In the genomic region with DNA sequence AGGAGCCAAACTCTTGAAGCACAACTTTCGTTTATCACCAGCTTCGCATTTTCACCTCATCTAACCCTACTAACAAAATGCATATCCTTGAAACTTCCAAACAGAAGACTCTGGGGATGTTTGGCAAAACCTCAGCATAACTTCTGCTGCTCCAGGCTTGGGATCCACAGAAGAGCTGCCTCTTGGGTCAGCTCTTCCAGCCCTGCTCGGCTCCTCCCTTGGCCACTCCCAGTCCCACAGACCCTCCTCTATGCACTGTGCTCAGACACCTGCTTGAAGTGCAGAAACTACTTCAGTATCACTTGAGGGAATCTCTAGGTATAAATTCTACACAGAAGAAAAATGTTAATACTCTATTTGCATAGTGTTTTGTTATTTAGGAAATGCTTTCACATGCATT, we compare ENCODE assay signal across 16 cellular contexts.
DNase-seq lines count a peak whose midpoint lies in the region; ATAC-seq and TF ChIP-seq lines count a peak whose summit lies in the region.
"Had no signal": no experiment of that assay in that cellular context is flagged by ENCODE, and none has a peak within 500 bp of the region (broad histone marks: within the 10 kb centered on the region; RNA-seq: fewer than 3 reads in every experiment).

No MANE protein-coding gene starts in this region.

- no peaks in the 10 kb centered on the region for H3K36me3 ChIP-seq in BLaER1 treated with 17β-estradiol and CSF1 and Interleukin-3, amounts not matched to agents 10 nM and 100 nM
- H3K36me3 ChIP-seq in GM23248 (ENCODE audit: low read depth) (no peaks in the 10 kb centered on the region), left lung (no peaks in the 10 kb centered on the region), transverse colon (no peaks in the 10 kb centered on the region)
- H3K36me3 ChIP-seq: BLaER1, right atrium auricular region had no signal

- TF ChIP-seq EP300 in transverse colon (IDR thresholded peaks at IDR 0.05; ENCODE audit: low read depth), result no peak

- peaks cover 0 to 51% (median 28%) of the 10 kb centered on the region in 10 experiments; a peak in 14 of 20 replicates for H3K4me1 ChIP-seq in BLaER1 treated with 17β-estradiol and CSF1 and Interleukin-3, amounts not matched to agents 10 nM and 100 nM
- H3K4me1 ChIP-seq in GM23248 (ENCODE audit: insufficient read depth) (peaks cover 16% of the 10 kb centered on the region), left lung (peaks cover 7 to 25% of the 10 kb centered on the region in 2 donors), transverse colon (peaks cover 0 to 24% (median 5%) of the 10 kb centered on the region in 4 donors)

- peaks cover 38% of the 10 kb centered on the region for H3K36me3 Mint-ChIP-seq in activated naive CD8-positive, alpha-beta T cell
- H3K36me3 Mint-ChIP-seq: brain had no signal

- H3K9me2 ChIP-seq in GM23248 (ENCODE audit: insufficient read depth), result no peaks in the 10 kb centered on the region

- H2AFZ ChIP-seq in GM23248, result no peak overlapping the region

- H3F3A ChIP-seq in GM23248 (ENCODE audit: insufficient read depth), result peaks cover 25% of the 10 kb centered on the region

- peak overlapping the region; percentile 86 for H3K4me3 Mint-ChIP-seq in activated naive CD8-positive, alpha-beta T cell
- H3K4me3 Mint-ChIP-seq: brain had no signal

- ATAC-seq in left lung, result peak; percentile 75
- ATAC-seq in GM21619 (IDR thresholded peaks at IDR 0.05; ENCODE audit: unreplicated experiment), result no peak
- ATAC-seq in HG03442 (IDR thresholded peaks at IDR 0.05; ENCODE audit: unreplicated experiment), result no peak
- ATAC-seq: left colon had no signal

- no peak overlapping the region for H3K4me3 ChIP-seq in BLaER1 treated with 17β-estradiol and CSF1 and Interleukin-3, amounts not matched to agents 10 nM and 100 nM
- no peak overlapping the region for H3K4me3 ChIP-seq in GM23248
- no peak overlapping the region for H3K4me3 ChIP-seq in left lung
- H3K4me3 ChIP-seq in transverse colon, result no peak overlapping the region
- H3K4me3 ChIP-seq: BLaER1, right atrium auricular region had no signal

- H3K27me3 ChIP-seq in BLaER1 treated with 17β-estradiol and CSF1 and Interleukin-3, amounts not matched to agents 10 nM and 100 nM, result no peaks in the 10 kb centered on the region
- H3K27me3 ChIP-seq in GM23248 (replicated peaks; ENCODE audit: insufficient read depth) (no peaks in the 10 kb centered on the region), left lung (no peaks in the 10 kb centered on the region), transverse colon (no peaks in the 10 kb centered on the region)
- H3K27me3 ChIP-seq: BLaER1, right atrium auricular region had no signal

- H3K9me3 Mint-ChIP-seq in activated naive CD8-positive, alpha-beta T cell (ENCODE audit: low read depth), result peaks cover 5% of the 10 kb centered on the region
- H3K9me3 Mint-ChIP-seq: activated T-helper 2 cell treated with anti-CD3 and anti-CD28 coated beads, Interferon-gamma antibody, Interleukin-2, Interleukin-4, amounts not matched to agents 10 μg/mL and 5 μg/mL and 100 μg/mL, durations not matched to agents 14 hours and 24 hours and 36 hours; brain; naive B cell had no signal

- 0 out of 22 replicates have a peak overlapping the region, but pooled peaks of 1 of the 11 experiments have one; percentile 20 for H3K27ac ChIP-seq in BLaER1 treated with 17β-estradiol and CSF1 and Interleukin-3, amounts not matched to agents 10 nM and 100 nM
- no peak overlapping the region for H3K27ac ChIP-seq in GM23248
- H3K27ac ChIP-seq in left lung, result peak overlapping the region in 1 of 2 donors; percentile 45
- peak overlapping the region in 1 of 4 donors; percentile 0 for H3K27ac ChIP-seq in transverse colon
- H3K27ac ChIP-seq: BLaER1, right atrium auricular region had no signal

- no peak overlapping the region for H3K9ac ChIP-seq in BLaER1 treated with 17β-estradiol and CSF1 and Interleukin-3, amounts not matched to agents 10 nM and 100 nM
- H3K9ac ChIP-seq in GM23248, result no peak overlapping the region
- H3K9ac ChIP-seq: BLaER1 had no signal

- TF ChIP-seq CTCF in left lung (IDR thresholded peaks at IDR 0.05) (no peak), transverse colon (IDR thresholded peaks at IDR 0.05) (no peak)

- H3K27me3 Mint-ChIP-seq in activated naive CD8-positive, alpha-beta T cell, result no peaks in the 10 kb centered on the region
- H3K27me3 Mint-ChIP-seq: brain, naive B cell had no signal

- in situ Hi-C loops in GM23248 (cut with MboI) (no loop called here), transverse colon (cut with MboI; ENCODE audit: low pct_ligation_motif_present in 1 of 4, low pct_unique_long_range_greater_than_20kb in 1 of 4, low sequenced_read_pairs in 3 of 4) (no loop called here)

- no peaks in the 10 kb centered on the region for H4K20me1 ChIP-seq in BLaER1 treated with 17β-estradiol and CSF1 and Interleukin-3, amounts not matched to agents 10 nM and 100 nM
- H4K20me1 ChIP-seq in GM23248 (ENCODE audit: insufficient read depth), result no peaks in the 10 kb centered on the region
- H4K20me1 ChIP-seq: BLaER1 had no signal

- no peak for TF ChIP-seq POLR2A in transverse colon (IDR thresholded peaks at IDR 0.05)

- WGBS in GM23248 (ENCODE audit: low coverage in 1 of 2, low lambda C conversion rate in 2 of 2, missing lambda C conversion rate in 2 of 2), 2 experiments, result 92 to 96% methylated on average over 3 of the region's 3 CpGs
- 69 to 73% methylated on average over 3 of the region's 3 CpGs for WGBS in transverse colon (ENCODE audit: low coverage in 1 of 2), 2 donors

- intact Hi-C loops in left lung (cut with DNase I), result no loop called here
- intact Hi-C loops in transverse colon (cut with DNase I; ENCODE audit: low total_unique reads), result no loop called here

- DNase-seq in GM23248, result no peak
- peak in 1 of 2 donors; percentile 44 for DNase-seq in left lung
- DNase-seq in occipital lobe (lab: John Stamatoyannopoulos, UW), result no peak
- no peak for DNase-seq in transverse colon
- DNase-seq: naive B cell; NCI-H2029 treated with DMSO at 0.1 percent for 48 hours; stimulated activated naive CD4-positive, alpha-beta T cell had no signal

- no peaks in the 10 kb centered on the region for H3K9me3 ChIP-seq in BLaER1 treated with 17β-estradiol and CSF1 and Interleukin-3, amounts not matched to agents 10 nM and 100 nM (replicated peaks in 1 of 11)
- no peaks in the 10 kb centered on the region for H3K9me3 ChIP-seq in GM23248 (ENCODE audit: low read depth)
- H3K9me3 ChIP-seq in left lung, result no peaks in the 10 kb centered on the region
- no peaks in the 10 kb centered on the region for H3K9me3 ChIP-seq in transverse colon
- H3K9me3 ChIP-seq: BLaER1, right atrium auricular region had no signal

- peaks cover 87% of the 10 kb centered on the region for H3K4me1 Mint-ChIP-seq in activated naive CD8-positive, alpha-beta T cell (ENCODE audit: low read depth)

- peak overlapping the region; percentile 99 for H3K27ac Mint-ChIP-seq in activated naive CD8-positive, alpha-beta T cell
- H3K27ac Mint-ChIP-seq: brain had no signal

- peak overlapping the region in 8 of 11 experiments; percentile 0 to 68 (median 61); a peak in 9 of 22 replicates for H3K4me2 ChIP-seq in BLaER1 treated with 17β-estradiol and CSF1 and Interleukin-3, amounts not matched to agents 10 nM and 100 nM
- H3K4me2 ChIP-seq in GM23248 (ENCODE audit: unreplicated experiment), result peak overlapping the region; percentile 8
- H3K4me2 ChIP-seq: BLaER1 had no signal

- no peaks in the 10 kb centered on the region for H3K79me2 ChIP-seq in GM23248 (ENCODE audit: insufficient read depth)
